11 cellular contexts compared by ENCODE assay signal in the genomic region with DNA sequence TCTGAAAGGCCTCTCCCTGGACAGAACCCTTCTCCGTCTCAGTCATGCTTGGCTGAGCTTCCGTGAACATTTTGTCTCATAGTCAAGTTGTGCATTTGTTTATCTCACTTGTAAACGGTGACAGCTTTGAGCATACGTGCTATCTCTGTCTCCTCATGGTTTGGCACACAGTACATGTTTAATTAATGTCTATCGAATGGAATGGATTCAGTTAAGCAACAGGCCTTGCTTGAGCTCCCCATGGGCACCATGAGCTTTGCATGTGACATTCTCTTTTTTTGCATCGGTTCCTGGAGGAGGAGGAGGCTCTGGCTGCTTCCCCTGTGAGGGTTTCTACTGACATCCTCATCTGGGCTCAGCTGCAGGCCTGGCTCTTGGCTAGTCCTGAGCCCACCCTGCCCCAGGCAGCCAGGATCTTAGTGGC.
"Had no signal": no experiment of that assay in that cellular context is flagged by ENCODE, and none has a peak within 500 bp of the region (broad histone marks: within the 10 kb centered on the region; RNA-seq: fewer than 3 reads in every experiment).

No MANE protein-coding gene starts in this region.

- H3K27ac Mint-ChIP-seq: effector memory CD8-positive, alpha-beta T cell; nephron had no signal

- DNase-seq: activated CD4-positive, alpha-beta T cell treated with anti-CD3 and anti-CD28 coated beads for 4 hours; activated naive CD4-positive, alpha-beta T cell treated with anti-CD3 and anti-CD28 coated beads, Interleukin-2, amount 50 U/mL, for 16 hours; central memory CD4-positive, alpha-beta T cell; effector memory CD8-positive, alpha-beta T cell; left colon; mesenchymal stem cell; stimulated activated CD4-positive, alpha-beta T cell treated with anti-CD3 and anti-CD28 coated beads, Interleukin-4, amount 100 ng/mL, for 4 hours; T-helper 9 cell; WERI-Rb-1 had no signal

- H3K27me3 ChIP-seq: adrenal gland had no signal

- H3K4me3 Mint-ChIP-seq: effector memory CD8-positive, alpha-beta T cell; nephron had no signal

- H3K4me1 ChIP-seq: adrenal gland had no signal

- H3K36me3 ChIP-seq: adrenal gland, WERI-Rb-1 had no signal

- H3K27ac ChIP-seq: adrenal gland, WERI-Rb-1 had no signal

- H3K4me3 ChIP-seq: adrenal gland had no signal

- H3K9me3 ChIP-seq: adrenal gland had no signal

- H3K9me3 Mint-ChIP-seq: effector memory CD8-positive, alpha-beta T cell; nephron had no signal
